Comparison of ENCODE assay signal across 8 cellular contexts in the genomic region with DNA sequence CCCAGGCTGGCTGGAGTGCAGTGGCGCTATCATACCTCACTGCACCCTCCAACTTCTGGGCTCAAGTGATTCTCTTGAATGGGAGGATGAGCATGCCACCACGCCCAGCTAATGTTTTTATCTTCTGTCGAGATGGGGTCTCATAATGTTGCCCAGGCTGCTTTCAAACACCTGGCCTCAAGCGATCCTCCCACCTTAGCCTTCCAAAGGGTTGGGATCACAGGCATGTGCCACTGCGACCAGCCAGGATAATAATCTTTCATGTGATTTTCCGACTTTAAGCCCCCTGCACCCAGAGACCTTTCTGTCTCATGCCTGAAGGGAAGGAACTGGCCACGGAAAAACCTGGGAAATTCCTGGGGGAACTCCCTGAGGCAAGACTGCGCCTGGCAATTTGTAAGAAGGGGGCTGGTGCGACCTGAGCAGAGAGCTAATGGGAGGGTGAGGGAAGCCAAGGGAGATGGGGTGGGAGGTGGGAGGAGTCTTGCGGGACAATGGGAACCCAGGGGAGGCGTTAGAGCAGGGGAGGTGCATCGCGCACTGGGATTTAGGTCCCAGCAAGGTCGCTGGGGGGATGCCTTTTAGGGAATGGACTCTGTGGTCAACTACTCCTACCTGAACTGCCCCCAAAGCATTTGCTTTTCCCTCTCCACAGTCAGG. TPM values are rescaled to one million over a fixed set of nuclear protein-coding genes. Genes with fewer than 3 reads are reported as not detected.
A peak's percentile ranks its signal among the peaks of the same experiment; 100 is the strongest.
DNase-seq lines count a peak whose midpoint lies in the region; ATAC-seq and TF ChIP-seq lines count a peak whose summit lies in the region.

No MANE protein-coding gene starts in this region.

- no peaks in the 10 kb centered on the region for H3K27me3 Mint-ChIP-seq in activated T-cell treated with anti-CD3 and anti-CD28 coated beads, Interleukin-2, amount 50 U/mL, for 4 hours (ENCODE audit: low read depth)
- peaks cover 2% of the 10 kb centered on the region for H3K27me3 Mint-ChIP-seq in activated CD8-positive, alpha-beta T cell treated with anti-CD3 and anti-CD28 coated beads for 36 hours

- 29 to 30% methylated on average over 14 of the region's 14 CpGs for WGBS in thyroid gland, 2 donors

- peak overlapping the region; percentile 42 for H3K27ac Mint-ChIP-seq in activated CD8-positive, alpha-beta T cell treated with anti-CD3 and anti-CD28 coated beads for 36 hours

- no peak for TF ChIP-seq CTCF in activated CD8-positive, alpha-beta T cell treated with anti-CD3 and anti-CD28 coated beads for 36 hours (IDR thresholded peaks at IDR 0.05)
- TF ChIP-seq CTCF in thyroid gland (IDR thresholded peaks at IDR 0.05): no peak

- peaks cover 11 to 16% of the 10 kb centered on the region in 2 donors for H3K4me1 ChIP-seq in thyroid gland

- intact Hi-C loops in activated CD8-positive, alpha-beta T cell treated with anti-CD3 and anti-CD28 coated beads for 36 hours (cut with micrococcal nuclease): loop anchor here (2.0 to 5.0 kb wide), 2 partner anchors 59 to 73 kb away; partner anchors contain the start of genes RPL18A and SLC5A5
- intact Hi-C loops in thyroid gland (cut with DNase I): loop anchor here (2.0 kb wide), 1 partner anchor 73 kb away; the partner anchor contains the start of gene RPL18A

- no peak overlapping the region for H3K27ac ChIP-seq in thyroid gland

- peak overlapping the region in 1 of 3 donors; percentile 65 for H3K4me3 ChIP-seq in thyroid gland (replicated peaks in 1 of 3)

- POLR2A ChIA-PET in activated CD8-positive, alpha-beta T cell treated with anti-CD3 and anti-CD28 coated beads for 36 hours (lab: Charles Lee): interaction anchor here (1.1 to 7.2 kb wide), 9 partner anchors 14 to 328 kb away, joined by 3 to 123 read pairs (median 6); partner anchors contain the start of gene RPL18A

- TF ChIP-seq POLR2A in thyroid gland (IDR thresholded peaks at IDR 0.05): no peak

- no peak for DNase-seq in activated T-cell treated with anti-CD3 and anti-CD28 coated beads, Interleukin-2, amount 50 U/mL, for 4 hours
- no peak for DNase-seq in activated T-cell treated with anti-CD3 and anti-CD28 coated beads, Interleukin-2, amount 50 U/mL, for 1 hour
- peak; percentile 19 for DNase-seq in activated CD8-positive, alpha-beta T cell treated with anti-CD3 and anti-CD28 coated beads for 36 hours
- DNase-seq in iPS-NIHi7 (ENCODE audit: extremely low spot score): peak; percentile 94
- peak; percentile 32 to 37 for DNase-seq in thyroid gland
- no peak for DNase-seq in NCI-H345 (lab: John Stamatoyannopoulos, UW)

- CTCF ChIA-PET in activated CD8-positive, alpha-beta T cell treated with anti-CD3 and anti-CD28 coated beads for 36 hours (lab: Charles Lee): interaction anchor here (0.6 to 6.7 kb wide), 20 partner anchors 12 to 325 kb away, joined by 3 to 194 read pairs (median 5); partner anchors contain the start of genes JAK3, RPL18A and SLC5A5

- H3K27me3 ChIP-seq in thyroid gland: no peaks in the 10 kb centered on the region

- H3K36me3 ChIP-seq in thyroid gland: peaks cover 0 to 3% of the 10 kb centered on the region in 2 donors

- H3K4me1 Mint-ChIP-seq in activated T-cell treated with anti-CD3 and anti-CD28 coated beads, Interleukin-2, amount 50 U/mL, for 4 hours (ENCODE audit: low read depth): peaks cover 13% of the 10 kb centered on the region
- peaks cover 24% of the 10 kb centered on the region for H3K4me1 Mint-ChIP-seq in activated CD8-positive, alpha-beta T cell treated with anti-CD3 and anti-CD28 coated beads for 36 hours (ENCODE audit: low read depth)

- no peaks in the 10 kb centered on the region for H3K9me3 Mint-ChIP-seq in activated T-cell treated with anti-CD3 and anti-CD28 coated beads, Interleukin-2, amount 50 U/mL, for 4 hours
- H3K9me3 Mint-ChIP-seq in activated CD8-positive, alpha-beta T cell treated with anti-CD3 and anti-CD28 coated beads for 36 hours: no peaks in the 10 kb centered on the region

- H3K9me3 ChIP-seq in thyroid gland: no peaks in the 10 kb centered on the region

- no peak for ATAC-seq in activated T-cell treated with anti-CD3 and anti-CD28 coated beads, Interleukin-2, amount 50 U/mL, for 4 hours
- ATAC-seq in activated CD8-positive, alpha-beta T cell treated with anti-CD3 and anti-CD28 coated beads for 36 hours: no peak
- ATAC-seq in GM19324 (IDR thresholded peaks at IDR 0.05; ENCODE audit: low FRiP score, unreplicated experiment): no peak
- no peak for ATAC-seq in GM21576 (IDR thresholded peaks at IDR 0.05; ENCODE audit: unreplicated experiment)

- H3K4me3 Mint-ChIP-seq in activated T-cell treated with anti-CD3 and anti-CD28 coated beads, Interleukin-2, amount 50 U/mL, for 4 hours: peak overlapping the region; percentile 60
- peak overlapping the region; percentile 88 for H3K4me3 Mint-ChIP-seq in activated CD8-positive, alpha-beta T cell treated with anti-CD3 and anti-CD28 coated beads for 36 hours

- H3K36me3 Mint-ChIP-seq in activated T-cell treated with anti-CD3 and anti-CD28 coated beads, Interleukin-2, amount 50 U/mL, for 4 hours (ENCODE audit: insufficient read depth): no peaks in the 10 kb centered on the region
- H3K36me3 Mint-ChIP-seq in activated CD8-positive, alpha-beta T cell treated with anti-CD3 and anti-CD28 coated beads for 36 hours (ENCODE audit: low read depth): peaks cover 3% of the 10 kb centered on the region

RNA-seq across cellular contexts. Expression of gene CCDC124, which starts 1.2 kb away (rescaled TPM):
- total RNA-seq in activated T-cell treated with anti-CD3 and anti-CD28 coated beads, Interleukin-2, amount 50 U/mL, for 4 hours: 100 to 1,000 TPM; 228 to 261 (median 236) TPM
- total RNA-seq in activated CD8-positive, alpha-beta T cell treated with anti-CD3 and anti-CD28 coated beads for 36 hours: 100 to 1,000 TPM; 120 to 129 TPM
- 10 to 100 TPM; 35.7 to 65.6 (median 51.9) TPM for total RNA-seq in thyroid gland

RNA-seq across cellular contexts. Expression of gene KCNN1, which starts 35.2 kb away (rescaled TPM):
- under 1 TPM in 2 of 3 donors, not detected in 1; 0.24 to 0.32 TPM for total RNA-seq in activated T-cell treated with anti-CD3 and anti-CD28 coated beads, Interleukin-2, amount 50 U/mL, for 4 hours
- total RNA-seq in activated CD8-positive, alpha-beta T cell treated with anti-CD3 and anti-CD28 coated beads for 36 hours: 1 to 10 TPM in 1 of 2 experiments, under 1 TPM in 1; 0.25 to 1.7 TPM
- under 1 TPM in 1 of 4 donors, not detected in 3; 0.22 TPM for total RNA-seq in thyroid gland

RNA-seq across cellular contexts. Expression of gene SLC5A5, which starts 59.9 kb away (rescaled TPM):
- total RNA-seq in activated T-cell treated with anti-CD3 and anti-CD28 coated beads, Interleukin-2, amount 50 U/mL, for 4 hours: 1 to 10 TPM in 2 of 3 donors, under 1 TPM in 1; 0.98 to 1.6 (median 1.1) TPM
- total RNA-seq in activated CD8-positive, alpha-beta T cell treated with anti-CD3 and anti-CD28 coated beads for 36 hours: under 1 TPM; 0.87 to 0.99 TPM
- total RNA-seq in thyroid gland: 1 to 10 TPM in 3 of 4 donors, under 1 TPM in 1; 0.34 to 4.3 (median 2.6) TPM

Comparison
In these comparisons a context has a peak if more than half of its experiments do, and no peak if none do; other contexts are left out.
1. DNase-seq: peak in activated CD8-positive, alpha-beta T cell treated with anti-CD3 and anti-CD28 coated beads for 36 hours (single experiment), iPS-NIHi7 (single experiment) and thyroid gland (2 of 2); none in activated T-cell treated with anti-CD3 and anti-CD28 coated beads, Interleukin-2, amount 50 U/mL, for 4 hours (single experiment), activated T-cell treated with anti-CD3 and anti-CD28 coated beads, Interleukin-2, amount 50 U/mL, for 1 hour (single experiment) and NCI-H345 (single experiment).